33 cellular contexts compared by ENCODE assay signal in the genomic region with DNA sequence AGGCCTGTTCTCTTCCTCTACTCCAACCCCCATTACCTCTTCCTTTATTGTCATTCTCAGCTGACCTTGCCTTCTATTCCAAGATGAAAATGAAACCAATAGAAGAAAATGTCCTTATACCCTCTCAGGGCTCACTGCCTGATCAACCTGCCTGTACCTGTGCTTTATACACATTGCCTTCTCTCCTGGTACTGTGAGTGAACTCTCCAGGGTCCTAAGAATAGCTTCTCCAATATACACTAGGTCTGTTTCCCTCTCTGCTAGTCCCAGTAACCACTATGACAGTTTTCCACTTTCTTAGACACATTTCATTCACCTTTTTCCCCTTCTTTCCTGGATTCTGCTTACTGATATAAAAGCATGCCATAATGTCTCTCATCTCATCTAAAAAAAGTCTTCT.
"Had no signal": no experiment of that assay in that cellular context is flagged by ENCODE, and none has a peak within 500 bp of the region (broad histone marks: within the 10 kb centered on the region; RNA-seq: fewer than 3 reads in every experiment).

No MANE protein-coding gene starts in this region.

- DNase-seq: Kasumi-1, MG63, NCI-H1048, NCI-H1092 treated with DMSO at 0.1 percent for 48 hours, NCI-H1105 treated with DMSO at 0.1 percent for 48 hours, NCI-H1417, NCI-H1436, NCI-H146, NCI-H1694, NCI-H187, NCI-H1930, NCI-H2029 treated with DMSO at 0.1 percent for 48 hours, NCI-H2081 treated with DMSO at 0.1 percent for 48 hours, NCI-H2107, NCI-H2171, NCI-H226, NCI-H446 treated with DMSO at 0.1 percent for 48 hours, NCI-H510A, NCI-H524, NCI-H526, NCI-H69, NCI-H748 treated with DMSO at 0.1 percent for 48 hours, NCI-H82, PC-9, SHP77, SIG-M5, SK-N-SH, SW 1271 had no signal

- H3K36me3 ChIP-seq: MG63, SJSA1 had no signal

- H3K4me2 ChIP-seq: KMS-11, PC-9, SK-N-SH had no signal

- H3K9me2 ChIP-seq: SK-N-SH had no signal

- H3K9ac ChIP-seq: KMS-11, SK-N-SH had no signal

- H2AFZ ChIP-seq: PC-9 had no signal

- H3K27me3 ChIP-seq: MG63, SJSA1 had no signal

- H3K9me3 ChIP-seq: MG63, SJSA1, SK-N-SH had no signal

- ATAC-seq: Panc1, Right ventricle myocardium inferior had no signal

- H3K4me1 ChIP-seq: SJSA1 had no signal

- H3K27ac ChIP-seq: KMS-11, PC-9, RWPE1, SJSA1 had no signal

- H3K4me3 ChIP-seq: MG63, PC-9, SJSA1 had no signal
